ENCODE assay signal across 19 cellular contexts in the genomic region with DNA sequence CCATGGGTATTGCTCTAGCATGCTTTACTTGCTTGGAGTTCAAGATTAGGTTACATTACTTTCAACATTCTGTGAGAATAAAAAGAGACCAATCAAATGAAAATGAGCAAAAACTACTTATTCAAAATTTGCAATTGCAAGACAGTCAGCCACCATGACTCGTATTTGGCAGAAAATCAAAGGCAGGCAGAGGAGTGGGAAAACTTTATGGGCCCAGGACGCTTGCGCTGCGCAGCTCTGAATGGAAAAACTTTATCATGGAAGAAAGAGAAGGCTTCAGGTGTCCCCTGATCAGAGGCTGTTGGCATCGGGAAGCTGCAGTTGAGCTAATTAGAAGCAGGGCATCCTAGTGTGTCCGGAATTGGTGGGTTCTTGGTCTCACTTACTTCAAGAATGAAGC.
DNase-seq lines count a peak whose midpoint lies in the region; ATAC-seq, FAIRE-seq and TF ChIP-seq lines count a peak whose summit lies in the region.
"Had no signal": no experiment of that assay in that cellular context is flagged by ENCODE, and none has a peak within 500 bp of the region (broad histone marks: within the 10 kb centered on the region; RNA-seq: fewer than 3 reads in every experiment).

No MANE protein-coding gene starts in this region.

- peaks cover 24% of the 10 kb centered on the region for H3K36me3 Mint-ChIP-seq in endothelial cell (ENCODE audit: low read depth, unreplicated experiment)
- H3K36me3 Mint-ChIP-seq in stimulated activated memory B cell treated with anti-CD40 and anti-IgM and Interleukin-4, amounts not matched to agents 10 μg/mL and 1 μg/mL and 100 μg/mL, for 72 hours: no peaks in the 10 kb centered on the region

- H3K4me3 Mint-ChIP-seq in endothelial cell (ENCODE audit: unreplicated experiment): peak overlapping the region; percentile 73
- H3K4me3 Mint-ChIP-seq in stimulated activated memory B cell treated with anti-CD40 and anti-IgM and Interleukin-4, amounts not matched to agents 10 μg/mL and 1 μg/mL and 100 μg/mL, for 72 hours: no peak overlapping the region
- H3K4me3 Mint-ChIP-seq: CD4-positive, alpha-beta T cell had no signal

- peak overlapping the region; percentile 73 for H3K4me2 ChIP-seq in Loucy (ENCODE audit: low read depth, low read length, poor library complexity, severe bottlenecking)
- H3K4me2 ChIP-seq: A549 had no signal

- peaks cover 5% of the 10 kb centered on the region; the same call in 1 of the 2 replicates for H3F3A ChIP-seq in Loucy (ENCODE audit: low read depth)

- TF ChIP-seq CTCF in Loucy (conservative IDR thresholded peaks at IDR 0.05; ENCODE audit: low read length): no peak
- no peak for TF ChIP-seq CTCF in endothelial cell (IDR thresholded peaks at IDR 0.05; ENCODE audit: unreplicated experiment)

- H3K9me3 Mint-ChIP-seq in endothelial cell (ENCODE audit: unreplicated experiment): peaks cover 18% of the 10 kb centered on the region
- peaks cover 6% of the 10 kb centered on the region for H3K9me3 Mint-ChIP-seq in stimulated activated memory B cell treated with anti-CD40 and anti-IgM and Interleukin-4, amounts not matched to agents 10 μg/mL and 1 μg/mL and 100 μg/mL, for 72 hours

- ATAC-seq in GM18511 (IDR thresholded peaks at IDR 0.05; ENCODE audit: unreplicated experiment): no peak
- ATAC-seq in stimulated activated memory B cell treated with anti-CD40 and anti-IgM and Interleukin-4, amounts not matched to agents 10 μg/mL and 1 μg/mL and 100 μg/mL, for 72 hours: no peak
- ATAC-seq: A549, K562 had no signal

- H3K9me3 ChIP-seq in Loucy (ENCODE audit: insufficient read depth, low read depth, low read length): peaks cover 25% of the 10 kb centered on the region; the same call in 1 of the 2 replicates
- H3K9me3 ChIP-seq: A549, Caco-2 had no signal

- peak overlapping the region; percentile 50 for H3K9ac ChIP-seq in Loucy (ENCODE audit: low read depth, low read length, poor library complexity, severe bottlenecking)

- H3K27me3 ChIP-seq in Loucy (ENCODE audit: insufficient read depth, low read length, poor library complexity, severe bottlenecking): peaks cover 4% of the 10 kb centered on the region

- FAIRE-seq in urothelium cell line (lab: Jason Lieb, UNC): no peak
- FAIRE-seq: A549, D721Med, HTR-8/SVneo, K562 had no signal

- peak overlapping the region; percentile 52 for H3K4me3 ChIP-seq in Loucy (ENCODE audit: low read length, poor library complexity, severe bottlenecking)
- H3K4me3 ChIP-seq: A549, K562 had no signal

- H3K36me3 ChIP-seq in Loucy (ENCODE audit: insufficient read depth, low read length): no peaks in the 10 kb centered on the region

- H3K27ac Mint-ChIP-seq in endothelial cell (ENCODE audit: unreplicated experiment): no peak overlapping the region
- H3K27ac Mint-ChIP-seq in stimulated activated memory B cell treated with anti-CD40 and anti-IgM and Interleukin-4, amounts not matched to agents 10 μg/mL and 1 μg/mL and 100 μg/mL, for 72 hours: no peak overlapping the region
- H3K27ac Mint-ChIP-seq: CD4-positive, alpha-beta T cell had no signal

- H4K20me1 ChIP-seq in Loucy (ENCODE audit: insufficient read depth, low read length, poor library complexity, severe bottlenecking): no peaks in the 10 kb centered on the region

- intact Hi-C loops in head of caudate nucleus (cut with DNase I): no loop called here

- no peaks in the 10 kb centered on the region for H3K79me2 ChIP-seq in Loucy (ENCODE audit: insufficient read depth, low read length)

- DNase-seq in DMS53 (lab: John Stamatoyannopoulos, UW) (peak; percentile 13), DMS53 treated with DMSO at 0.1 percent for 48 hours (lab: John Stamatoyannopoulos, UW; ENCODE audit: unreplicated experiment) (no peak), endothelial cell (ENCODE audit: low spot score) (no peak), urothelium cell line (ENCODE audit: low spot score) (peak; percentile 26), head of caudate nucleus (no peak)
- DNase-seq: Caco-2; CD4-positive, alpha-beta T cell; DMS79 treated with DMSO at 0.1 percent for 48 hours; GF-D8; GOT3; H7; IMR-90 had no signal

- no peaks in the 10 kb centered on the region for H3K9me2 ChIP-seq in Loucy (replicated peaks; ENCODE audit: low read depth, low read length)

- peaks cover 6% of the 10 kb centered on the region for H3K27me3 Mint-ChIP-seq in endothelial cell (ENCODE audit: unreplicated experiment)
- peaks cover 9% of the 10 kb centered on the region for H3K27me3 Mint-ChIP-seq in stimulated activated memory B cell treated with anti-CD40 and anti-IgM and Interleukin-4, amounts not matched to agents 10 μg/mL and 1 μg/mL and 100 μg/mL, for 72 hours
- H3K27me3 Mint-ChIP-seq: CD4-positive, alpha-beta T cell had no signal

- peaks cover 15% of the 10 kb centered on the region for H3K4me1 Mint-ChIP-seq in endothelial cell (ENCODE audit: unreplicated experiment)
- no peaks in the 10 kb centered on the region for H3K4me1 Mint-ChIP-seq in stimulated activated memory B cell treated with anti-CD40 and anti-IgM and Interleukin-4, amounts not matched to agents 10 μg/mL and 1 μg/mL and 100 μg/mL, for 72 hours

- H2AFZ ChIP-seq in Loucy (ENCODE audit: low read length): peak overlapping the region; percentile 18

- H3K4me1 ChIP-seq in Loucy (ENCODE audit: insufficient read depth, low read length, poor library complexity, severe bottlenecking): peaks cover 24% of the 10 kb centered on the region
- H3K4me1 ChIP-seq: A549, Caco-2 had no signal

Comparison
In these comparisons a context has a peak if more than half of its experiments do, and no peak if none do; other contexts are left out.
1. DNase-seq: peak in DMS53 (single experiment) and urothelium cell line (single experiment); none in DMS53 treated with DMSO at 0.1 percent for 48 hours (single experiment), endothelial cell (single experiment) and head of caudate nucleus (0 of 42).